1 cellular context compared by ENCODE assay signal in genomic region chr16:8960788-8961109, GRCh38.
TF ChIP-seq lines count a peak whose summit lies in the region.

No MANE protein-coding gene starts in this region.

TF ChIP-seq in HepG2, 621 proteins besides CTCF, POLR2A, EP300 and RAD21 (continued from another document):
- TF ChIP-seq, protein P1, sequence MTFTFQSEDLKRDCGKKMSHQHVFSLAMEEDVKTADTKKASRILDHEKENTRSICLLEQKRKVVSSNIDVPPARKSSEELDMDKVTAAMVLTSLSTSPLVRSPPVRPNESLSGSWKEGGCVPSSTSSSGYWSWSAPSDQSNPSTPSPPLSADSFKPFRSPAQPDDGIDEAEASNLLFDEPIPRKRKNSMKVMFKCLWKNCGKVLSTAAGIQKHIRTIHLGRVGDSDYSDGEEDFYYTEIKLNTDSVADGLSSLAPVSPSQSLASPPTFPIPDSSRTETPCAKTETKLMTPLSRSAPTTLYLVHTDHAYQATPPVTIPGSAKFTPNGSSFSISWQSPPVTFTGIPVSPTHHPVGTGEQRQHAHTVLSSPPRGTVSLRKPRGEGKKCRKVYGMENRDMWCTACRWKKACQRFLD (CRISPR knock-in tag; IDR thresholded peaks at IDR 0.05; ENCODE audit: borderline replicate concordance), result no peak
- TF ChIP-seq, protein P2, sequence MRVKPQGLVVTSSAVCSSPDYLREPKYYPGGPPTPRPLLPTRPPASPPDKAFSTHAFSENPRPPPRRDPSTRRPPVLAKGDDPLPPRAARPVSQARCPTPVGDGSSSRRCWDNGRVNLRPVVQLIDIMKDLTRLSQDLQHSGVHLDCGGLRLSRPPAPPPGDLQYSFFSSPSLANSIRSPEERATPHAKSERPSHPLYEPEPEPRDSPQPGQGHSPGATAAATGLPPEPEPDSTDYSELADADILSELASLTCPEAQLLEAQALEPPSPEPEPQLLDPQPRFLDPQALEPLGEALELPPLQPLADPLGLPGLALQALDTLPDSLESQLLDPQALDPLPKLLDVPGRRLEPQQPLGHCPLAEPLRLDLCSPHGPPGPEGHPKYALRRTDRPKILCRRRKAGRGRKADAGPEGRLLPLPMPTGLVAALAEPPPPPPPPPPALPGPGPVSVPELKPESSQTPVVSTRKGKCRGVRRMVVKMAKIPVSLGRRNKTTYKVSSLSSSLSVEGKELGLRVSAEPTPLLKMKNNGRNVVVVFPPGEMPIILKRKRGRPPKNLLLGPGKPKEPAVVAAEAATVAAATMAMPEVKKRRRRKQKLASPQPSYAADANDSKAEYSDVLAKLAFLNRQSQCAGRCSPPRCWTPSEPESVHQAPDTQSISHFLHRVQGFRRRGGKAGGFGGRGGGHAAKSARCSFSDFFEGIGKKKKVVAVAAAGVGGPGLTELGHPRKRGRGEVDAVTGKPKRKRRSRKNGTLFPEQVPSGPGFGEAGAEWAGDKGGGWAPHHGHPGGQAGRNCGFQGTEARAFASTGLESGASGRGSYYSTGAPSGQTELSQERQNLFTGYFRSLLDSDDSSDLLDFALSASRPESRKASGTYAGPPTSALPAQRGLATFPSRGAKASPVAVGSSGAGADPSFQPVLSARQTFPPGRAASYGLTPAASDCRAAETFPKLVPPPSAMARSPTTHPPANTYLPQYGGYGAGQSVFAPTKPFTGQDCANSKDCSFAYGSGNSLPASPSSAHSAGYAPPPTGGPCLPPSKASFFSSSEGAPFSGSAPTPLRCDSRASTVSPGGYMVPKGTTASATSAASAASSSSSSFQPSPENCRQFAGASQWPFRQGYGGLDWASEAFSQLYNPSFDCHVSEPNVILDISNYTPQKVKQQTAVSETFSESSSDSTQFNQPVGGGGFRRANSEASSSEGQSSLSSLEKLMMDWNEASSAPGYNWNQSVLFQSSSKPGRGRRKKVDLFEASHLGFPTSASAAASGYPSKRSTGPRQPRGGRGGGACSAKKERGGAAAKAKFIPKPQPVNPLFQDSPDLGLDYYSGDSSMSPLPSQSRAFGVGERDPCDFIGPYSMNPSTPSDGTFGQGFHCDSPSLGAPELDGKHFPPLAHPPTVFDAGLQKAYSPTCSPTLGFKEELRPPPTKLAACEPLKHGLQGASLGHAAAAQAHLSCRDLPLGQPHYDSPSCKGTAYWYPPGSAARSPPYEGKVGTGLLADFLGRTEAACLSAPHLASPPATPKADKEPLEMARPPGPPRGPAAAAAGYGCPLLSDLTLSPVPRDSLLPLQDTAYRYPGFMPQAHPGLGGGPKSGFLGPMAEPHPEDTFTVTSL (CRISPR knock-in tag; IDR thresholded peaks at IDR 0.05; ENCODE audit: borderline replicate concordance), result no peak
- no peak for TF ChIP-seq ZNF816 (CRISPR knock-in tag; IDR thresholded peaks at IDR 0.05; ENCODE audit: borderline replicate concordance)
- TF ChIP-seq FLYWCH1 (CRISPR knock-in tag; IDR thresholded peaks at IDR 0.05), result no peak
- TF ChIP-seq ZNF777 (CRISPR knock-in tag; IDR thresholded peaks at IDR 0.05), result no peak
- TF ChIP-seq TBX2 (CRISPR knock-in tag; IDR thresholded peaks at IDR 0.05; ENCODE audit: borderline replicate concordance), result peak; percentile 51; the same call in 1 of the 2 replicates
- TF ChIP-seq ZFP36L1 (CRISPR knock-in tag; IDR thresholded peaks at IDR 0.05), result no peak
- TF ChIP-seq ASH2L (IDR thresholded peaks at IDR 0.05; ENCODE audit: insufficient read length, low read depth, low read length), result peak; percentile 42
- TF ChIP-seq ZKSCAN5 (CRISPR knock-in tag; IDR thresholded peaks at IDR 0.05), result no peak
- no peak for TF ChIP-seq SOX13 (IDR thresholded peaks at IDR 0.05)
- TF ChIP-seq SOX13 (CRISPR knock-in tag; conservative IDR thresholded peaks at IDR 0.05 in 1 of 2, IDR thresholded peaks at IDR 0.05 in 1 of 2), result 0 out of 4 replicates have a peak, but pooled peaks of 1 of the 2 experiments have one; percentile 56
- TF ChIP-seq, protein P3, sequence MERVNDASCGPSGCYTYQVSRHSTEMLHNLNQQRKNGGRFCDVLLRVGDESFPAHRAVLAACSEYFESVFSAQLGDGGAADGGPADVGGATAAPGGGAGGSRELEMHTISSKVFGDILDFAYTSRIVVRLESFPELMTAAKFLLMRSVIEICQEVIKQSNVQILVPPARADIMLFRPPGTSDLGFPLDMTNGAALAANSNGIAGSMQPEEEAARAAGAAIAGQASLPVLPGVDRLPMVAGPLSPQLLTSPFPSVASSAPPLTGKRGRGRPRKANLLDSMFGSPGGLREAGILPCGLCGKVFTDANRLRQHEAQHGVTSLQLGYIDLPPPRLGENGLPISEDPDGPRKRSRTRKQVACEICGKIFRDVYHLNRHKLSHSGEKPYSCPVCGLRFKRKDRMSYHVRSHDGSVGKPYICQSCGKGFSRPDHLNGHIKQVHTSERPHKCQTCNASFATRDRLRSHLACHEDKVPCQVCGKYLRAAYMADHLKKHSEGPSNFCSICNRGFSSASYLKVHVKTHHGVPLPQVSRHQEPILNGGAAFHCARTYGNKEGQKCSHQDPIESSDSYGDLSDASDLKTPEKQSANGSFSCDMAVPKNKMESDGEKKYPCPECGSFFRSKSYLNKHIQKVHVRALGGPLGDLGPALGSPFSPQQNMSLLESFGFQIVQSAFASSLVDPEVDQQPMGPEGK (CRISPR knock-in tag; IDR thresholded peaks at IDR 0.05), result no peak
- TF ChIP-seq ZNF598 (CRISPR knock-in tag; IDR thresholded peaks at IDR 0.05; ENCODE audit: borderline replicate concordance), result no peak
- no peak for TF ChIP-seq KDM2A (CRISPR knock-in tag; IDR thresholded peaks at IDR 0.05; ENCODE audit: borderline replicate concordance, low read depth)
- TF ChIP-seq AHR (CRISPR knock-in tag; IDR thresholded peaks at IDR 0.05), result no peak
- TF ChIP-seq NFE2L1 (CRISPR knock-in tag; IDR thresholded peaks at IDR 0.05; ENCODE audit: borderline replicate concordance), result no peak
- 0 out of 2 replicates have a peak, but pooled peaks have one; percentile 66 for TF ChIP-seq ZSCAN31 (CRISPR knock-in tag; IDR thresholded peaks at IDR 0.05; ENCODE audit: low read depth)
- no peak for TF ChIP-seq RFXAP (CRISPR knock-in tag; IDR thresholded peaks at IDR 0.05; ENCODE audit: borderline replicate concordance)
- no peak for TF ChIP-seq ZUFSP (CRISPR knock-in tag; IDR thresholded peaks at IDR 0.05; ENCODE audit: borderline replicate concordance)
- no peak for TF ChIP-seq CCDC6 (CRISPR knock-in tag; IDR thresholded peaks at IDR 0.05)
- TF ChIP-seq PHB2 (IDR thresholded peaks at IDR 0.05; ENCODE audit: partially characterized antibody), result no peak
- TF ChIP-seq CREM (IDR thresholded peaks at IDR 0.05), result no peak
- no peak for TF ChIP-seq CREM (CRISPR knock-in tag; IDR thresholded peaks at IDR 0.05)
- TF ChIP-seq AGO2 (optimal IDR thresholded peaks at IDR 0.05; ENCODE audit: low read depth, low read length), result no peak
- TF ChIP-seq SMC3 (IDR thresholded peaks at IDR 0.05; ENCODE audit: low read length), result no peak
- TF ChIP-seq ATF7 (IDR thresholded peaks at IDR 0.05), result no peak
- no peak for TF ChIP-seq ATF7 (CRISPR knock-in tag; IDR thresholded peaks at IDR 0.05)
- TF ChIP-seq, protein P4, sequence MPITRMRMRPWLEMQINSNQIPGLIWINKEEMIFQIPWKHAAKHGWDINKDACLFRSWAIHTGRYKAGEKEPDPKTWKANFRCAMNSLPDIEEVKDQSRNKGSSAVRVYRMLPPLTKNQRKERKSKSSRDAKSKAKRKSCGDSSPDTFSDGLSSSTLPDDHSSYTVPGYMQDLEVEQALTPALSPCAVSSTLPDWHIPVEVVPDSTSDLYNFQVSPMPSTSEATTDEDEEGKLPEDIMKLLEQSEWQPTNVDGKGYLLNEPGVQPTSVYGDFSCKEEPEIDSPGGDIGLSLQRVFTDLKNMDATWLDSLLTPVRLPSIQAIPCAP (CRISPR knock-in tag; IDR thresholded peaks at IDR 0.05; ENCODE audit: low read depth), result no peak
- TF ChIP-seq POLR2AphosphoS2 (IDR thresholded peaks at IDR 0.05; ENCODE audit: low read depth, low read length), result no peak
- no peak for TF ChIP-seq ESRRA (CRISPR knock-in tag; IDR thresholded peaks at IDR 0.05; ENCODE audit: low read depth)
- no peak for TF ChIP-seq ZSCAN25 (CRISPR knock-in tag; IDR thresholded peaks at IDR 0.05)
- TF ChIP-seq GLI4 (CRISPR knock-in tag; IDR thresholded peaks at IDR 0.05; ENCODE audit: borderline replicate concordance), result no peak
- peak; percentile 50; the same call in 1 of the 2 replicates for TF ChIP-seq TGIF2 (CRISPR knock-in tag; IDR thresholded peaks at IDR 0.05)
- TF ChIP-seq MAZ (IDR thresholded peaks at IDR 0.05; ENCODE audit: borderline replicate concordance, low read depth, low read length), result no peak
- 0 out of 2 replicates have a peak, but pooled peaks have one; percentile 29 for TF ChIP-seq MAZ (CRISPR knock-in tag; IDR thresholded peaks at IDR 0.05; ENCODE audit: low read depth)
- TF ChIP-seq, protein P5, sequence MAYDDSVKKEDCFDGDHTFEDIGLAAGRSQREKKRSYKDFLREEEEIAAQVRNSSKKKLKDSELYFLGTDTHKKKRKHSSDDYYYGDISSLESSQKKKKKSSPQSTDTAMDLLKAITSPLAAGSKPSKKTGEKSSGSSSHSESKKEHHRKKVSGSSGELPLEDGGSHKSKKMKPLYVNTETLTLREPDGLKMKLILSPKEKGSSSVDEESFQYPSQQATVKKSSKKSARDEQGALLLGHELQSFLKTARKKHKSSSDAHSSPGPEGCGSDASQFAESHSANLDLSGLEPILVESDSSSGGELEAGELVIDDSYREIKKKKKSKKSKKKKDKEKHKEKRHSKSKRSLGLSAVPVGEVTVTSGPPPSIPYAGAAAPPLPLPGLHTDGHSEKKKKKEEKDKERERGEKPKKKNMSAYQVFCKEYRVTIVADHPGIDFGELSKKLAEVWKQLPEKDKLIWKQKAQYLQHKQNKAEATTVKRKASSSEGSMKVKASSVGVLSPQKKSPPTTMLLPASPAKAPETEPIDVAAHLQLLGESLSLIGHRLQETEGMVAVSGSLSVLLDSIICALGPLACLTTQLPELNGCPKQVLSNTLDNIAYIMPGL (CRISPR knock-in tag; IDR thresholded peaks at IDR 0.05; ENCODE audit: borderline replicate concordance in 1 of 2, low read depth in 1 of 2), result no peak
- 0 out of 2 replicates have a peak, but pooled peaks have one; percentile 27 for TF ChIP-seq ELF4 (CRISPR knock-in tag; IDR thresholded peaks at IDR 0.05; ENCODE audit: borderline replicate concordance)
- no peak for TF ChIP-seq NCOA1 (CRISPR knock-in tag; IDR thresholded peaks at IDR 0.05)
